ENCODE assay signal across 8 cellular contexts in genomic region chr17:41917192-41917591, GRCh38. TPM values are rescaled to one million over a fixed set of nuclear protein-coding genes. Genes with fewer than 3 reads are reported as not detected.
DNase-seq lines count a peak whose midpoint lies in the region; ATAC-seq and FAIRE-seq lines count a peak whose summit lies in the region.

No MANE protein-coding gene starts in this region.

- peak overlapping the region; percentile 95 for H3K9ac ChIP-seq in iPS-18a (ENCODE audit: low read length)

- H3K4me3 Mint-ChIP-seq in activated naive CD4-positive, alpha-beta T cell treated with anti-CD3 and anti-CD28 coated beads, Interleukin-2, amount 50 U/mL, for 24 hours = peak overlapping the region; percentile 89
- H3K4me3 Mint-ChIP-seq in activated T-helper 1 cell treated with anti-CD3 and anti-CD28 coated beads, Interleukin-12 subunit alpha, Interleukin-12 subunit beta, Interleukin-2, Interleukin-4 antibody, amounts not matched to agents 30 ng/mL and 10 ng/mL and 1 ng/mL, durations not matched to agents 14 hours and 24 hours and 36 hours = peak overlapping the region; percentile 95
- peak overlapping the region; percentile 92 to 98 for H3K4me3 Mint-ChIP-seq in stimulated activated naive CD8-positive, alpha-beta T cell treated with anti-CD3 and anti-CD28 coated beads, Interleukin-15, amount 100 ng/mL, for 72 hours

- peaks cover 29% of the 10 kb centered on the region for H3K4me1 ChIP-seq in iPS-18a (ENCODE audit: control insufficient read depth, low read depth, low read length)

- H3K27ac Mint-ChIP-seq in activated naive CD4-positive, alpha-beta T cell treated with anti-CD3 and anti-CD28 coated beads, Interleukin-2, amount 50 U/mL, for 24 hours = peak overlapping the region; percentile 68
- H3K27ac Mint-ChIP-seq in activated T-helper 1 cell treated with anti-CD3 and anti-CD28 coated beads, Interleukin-12 subunit alpha, Interleukin-12 subunit beta, Interleukin-2, Interleukin-4 antibody, amounts not matched to agents 30 ng/mL and 10 ng/mL and 1 ng/mL, durations not matched to agents 14 hours and 24 hours and 36 hours = peak overlapping the region; percentile 71
- H3K27ac Mint-ChIP-seq in stimulated activated naive CD8-positive, alpha-beta T cell treated with anti-CD3 and anti-CD28 coated beads, Interleukin-15, amount 100 ng/mL, for 72 hours = peak overlapping the region in 1 of 2 donors; percentile 69

- no peaks in the 10 kb centered on the region for H3K27me3 Mint-ChIP-seq in activated naive CD4-positive, alpha-beta T cell treated with anti-CD3 and anti-CD28 coated beads, Interleukin-2, amount 50 U/mL, for 24 hours
- no peaks in the 10 kb centered on the region for H3K27me3 Mint-ChIP-seq in activated T-helper 1 cell treated with anti-CD3 and anti-CD28 coated beads, Interleukin-12 subunit alpha, Interleukin-12 subunit beta, Interleukin-2, Interleukin-4 antibody, amounts not matched to agents 30 ng/mL and 10 ng/mL and 1 ng/mL, durations not matched to agents 14 hours and 24 hours and 36 hours (ENCODE audit: insufficient read depth)
- H3K27me3 Mint-ChIP-seq in stimulated activated naive CD8-positive, alpha-beta T cell treated with anti-CD3 and anti-CD28 coated beads, Interleukin-15, amount 100 ng/mL, for 72 hours = no peaks in the 10 kb centered on the region

- H3K4me3 ChIP-seq in iPS-18a (ENCODE audit: low read length) = peak overlapping the region; percentile 89

- H3K36me3 Mint-ChIP-seq in activated naive CD4-positive, alpha-beta T cell treated with anti-CD3 and anti-CD28 coated beads, Interleukin-2, amount 50 U/mL, for 24 hours = peaks cover 7% of the 10 kb centered on the region
- H3K36me3 Mint-ChIP-seq in activated T-helper 1 cell treated with anti-CD3 and anti-CD28 coated beads, Interleukin-12 subunit alpha, Interleukin-12 subunit beta, Interleukin-2, Interleukin-4 antibody, amounts not matched to agents 30 ng/mL and 10 ng/mL and 1 ng/mL, durations not matched to agents 14 hours and 24 hours and 36 hours (ENCODE audit: low read depth) = peaks cover 20% of the 10 kb centered on the region

- H3K9me3 Mint-ChIP-seq in activated naive CD4-positive, alpha-beta T cell treated with anti-CD3 and anti-CD28 coated beads, Interleukin-2, amount 50 U/mL, for 24 hours = no peaks in the 10 kb centered on the region
- H3K9me3 Mint-ChIP-seq in activated T-helper 1 cell treated with anti-CD3 and anti-CD28 coated beads, Interleukin-12 subunit alpha, Interleukin-12 subunit beta, Interleukin-2, Interleukin-4 antibody, amounts not matched to agents 30 ng/mL and 10 ng/mL and 1 ng/mL, durations not matched to agents 14 hours and 24 hours and 36 hours = no peaks in the 10 kb centered on the region
- no peaks in the 10 kb centered on the region for H3K9me3 Mint-ChIP-seq in stimulated activated naive CD8-positive, alpha-beta T cell treated with anti-CD3 and anti-CD28 coated beads, Interleukin-15, amount 100 ng/mL, for 72 hours

- ATAC-seq in stimulated activated naive CD8-positive, alpha-beta T cell treated with anti-CD3 and anti-CD28 coated beads, Interleukin-15, amount 100 ng/mL, for 72 hours = no peak
- ATAC-seq in GM19395 (IDR thresholded peaks at IDR 0.05; ENCODE audit: unreplicated experiment) = no peak

- peaks cover 15% of the 10 kb centered on the region for H3K36me3 ChIP-seq in iPS-18a (ENCODE audit: control insufficient read depth, low read depth, low read length)

- H3K27ac ChIP-seq in iPS-18a (ENCODE audit: low read length) = no peak overlapping the region

- DNase-seq in activated naive CD4-positive, alpha-beta T cell treated with Interleukin-2 at 50 U/mL for 16 hours = no peak
- no peak for DNase-seq in activated T-helper 1 cell treated with anti-CD3 and anti-CD28 coated beads, Interleukin-12 subunit alpha, Interleukin-12 subunit beta, Interleukin-2, Interleukin-4 antibody, amounts not matched to agents 30 ng/mL and 10 ng/mL and 1 ng/mL, durations not matched to agents 14 hours and 24 hours and 36 hours (ENCODE audit: low spot score)
- DNase-seq in stimulated activated naive CD8-positive, alpha-beta T cell treated with anti-CD3 and anti-CD28 coated beads, Interleukin-15, amount 100 ng/mL, for 72 hours = no peak
- DNase-seq in HTR-8/SVneo (ENCODE audit: insufficient read length, low spot score) (no peak), SIG-M5 (lab: John Stamatoyannopoulos, UW) (no peak)

- FAIRE-seq in HTR-8/SVneo (lab: Jason Lieb, UNC) = no peak

- no peaks in the 10 kb centered on the region for H3K9me3 ChIP-seq in iPS-18a (ENCODE audit: control insufficient read depth, low read depth, low read length)

- intact Hi-C loops in activated T-helper 1 cell treated with anti-CD3 and anti-CD28 coated beads, Interleukin-12 subunit alpha, Interleukin-12 subunit beta, Interleukin-2, Interleukin-4 antibody, amounts not matched to agents 30 ng/mL and 10 ng/mL and 1 ng/mL, durations not matched to agents 14 hours and 24 hours and 36 hours (cut with micrococcal nuclease) = loop anchor here (5.0 kb wide), 1 partner anchor 370 kb away; the partner anchor contains the start of gene STAT5A

- no peaks in the 10 kb centered on the region for H3K27me3 ChIP-seq in iPS-18a (ENCODE audit: control insufficient read depth, insufficient read depth, low read length)

- peaks cover 31% of the 10 kb centered on the region for H3K4me1 Mint-ChIP-seq in activated naive CD4-positive, alpha-beta T cell treated with anti-CD3 and anti-CD28 coated beads, Interleukin-2, amount 50 U/mL, for 24 hours
- peaks cover 32% of the 10 kb centered on the region for H3K4me1 Mint-ChIP-seq in activated T-helper 1 cell treated with anti-CD3 and anti-CD28 coated beads, Interleukin-12 subunit alpha, Interleukin-12 subunit beta, Interleukin-2, Interleukin-4 antibody, amounts not matched to agents 30 ng/mL and 10 ng/mL and 1 ng/mL, durations not matched to agents 14 hours and 24 hours and 36 hours (ENCODE audit: low read depth)
- H3K4me1 Mint-ChIP-seq in stimulated activated naive CD8-positive, alpha-beta T cell treated with anti-CD3 and anti-CD28 coated beads, Interleukin-15, amount 100 ng/mL, for 72 hours = peaks cover 62% of the 10 kb centered on the region

RNA-seq across cellular contexts. Expression of gene ACLY, which starts 1.6 kb away (rescaled TPM):
- total RNA-seq in activated T-helper 1 cell treated with anti-CD3 and anti-CD28 coated beads, Interleukin-12 subunit alpha, Interleukin-12 subunit beta, Interleukin-2, Interleukin-4 antibody, amounts not matched to agents 30 ng/mL and 10 ng/mL and 1 ng/mL, durations not matched to agents 14 hours and 24 hours and 36 hours = 200 and 211 TPM in 2 replicates

RNA-seq across cellular contexts. Expression of gene ODAD4, which starts 13.2 kb away (rescaled TPM):
- total RNA-seq in activated T-helper 1 cell treated with anti-CD3 and anti-CD28 coated beads, Interleukin-12 subunit alpha, Interleukin-12 subunit beta, Interleukin-2, Interleukin-4 antibody, amounts not matched to agents 30 ng/mL and 10 ng/mL and 1 ng/mL, durations not matched to agents 14 hours and 24 hours and 36 hours = 0.39 and 0.73 TPM in 2 replicates

RNA-seq across cellular contexts. Expression of gene CNP, which starts 49.4 kb away (rescaled TPM):
- 89.1 and 89.8 TPM in 2 replicates for total RNA-seq in activated T-helper 1 cell treated with anti-CD3 and anti-CD28 coated beads, Interleukin-12 subunit alpha, Interleukin-12 subunit beta, Interleukin-2, Interleukin-4 antibody, amounts not matched to agents 30 ng/mL and 10 ng/mL and 1 ng/mL, durations not matched to agents 14 hours and 24 hours and 36 hours

RNA-seq across cellular contexts. Expression of gene KLHL11, which starts 52.0 kb away (rescaled TPM):
- total RNA-seq in activated T-helper 1 cell treated with anti-CD3 and anti-CD28 coated beads, Interleukin-12 subunit alpha, Interleukin-12 subunit beta, Interleukin-2, Interleukin-4 antibody, amounts not matched to agents 30 ng/mL and 10 ng/mL and 1 ng/mL, durations not matched to agents 14 hours and 24 hours and 36 hours = 20.0 and 21.7 TPM in 2 replicates
